Comparison of ENCODE assay signal across 8 cellular contexts in the genomic region with DNA sequence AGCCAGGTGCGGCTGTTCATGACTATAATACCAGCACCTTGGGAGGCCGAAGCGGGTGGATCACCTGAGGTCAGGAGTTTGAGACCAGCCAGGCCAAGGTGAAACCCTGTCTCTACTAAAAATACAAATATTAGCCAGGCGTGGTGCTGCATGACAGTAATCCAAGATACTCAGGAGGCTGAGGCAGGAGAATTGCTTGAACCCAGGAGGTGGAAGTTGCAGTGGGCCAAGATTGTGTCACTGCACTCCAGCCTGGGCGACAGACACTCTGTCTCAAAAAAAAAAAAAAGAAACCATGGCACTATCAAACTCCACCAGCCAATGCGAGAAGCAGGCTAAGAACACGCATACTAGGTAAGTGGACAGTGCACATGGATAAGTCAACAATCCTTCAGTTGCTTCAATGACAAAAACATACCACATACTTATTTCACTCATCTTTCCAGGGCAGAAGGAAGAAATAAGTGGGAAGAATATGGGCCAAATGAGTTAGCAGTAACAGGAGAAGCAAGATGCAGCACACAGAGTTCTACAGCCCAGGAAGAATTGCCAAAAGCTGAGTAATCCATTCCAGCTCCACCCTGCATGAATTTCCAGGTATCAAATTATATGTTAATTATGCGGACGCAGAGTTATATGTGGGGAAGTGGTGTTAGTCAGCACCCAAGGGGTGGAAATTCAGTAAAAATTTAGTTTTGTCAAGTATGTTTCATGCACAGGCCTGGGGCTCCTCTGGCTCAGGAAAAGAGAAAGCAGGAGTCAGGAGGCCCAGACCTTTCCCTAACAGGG. TPM values are rescaled to one million over a fixed set of nuclear protein-coding genes. Genes with fewer than 3 reads are reported as not detected.
DNase-seq lines count a peak whose midpoint lies in the region; ATAC-seq and TF ChIP-seq lines count a peak whose summit lies in the region.

No MANE protein-coding gene starts in this region.

- H3K27me3 Mint-ChIP-seq in nephron progenitor cell (ENCODE audit: low read depth, poor library complexity) = no peaks in the 10 kb centered on the region
- no peaks in the 10 kb centered on the region for H3K27me3 Mint-ChIP-seq in activated CD4-positive, alpha-beta T cell treated with anti-CD3 and anti-CD28 coated beads for 36 hours

- in situ Hi-C loops in ACHN (cut with HindIII; ENCODE audit: low pct_ligation_motif_present, low pct_unique_long_range_greater_than_20kb, low sequenced_read_pairs) = no loop called here

- CTCF ChIA-PET in activated CD4-positive, alpha-beta T cell treated with anti-CD3 and anti-CD28 coated beads for 36 hours (lab: Charles Lee) = no interaction called here

- H3K4me1 ChIP-seq in effector memory CD4-positive, alpha-beta T cell (ENCODE audit: control insufficient read depth, insufficient read depth, low read length, poor library complexity, severe bottlenecking) = no peaks in the 10 kb centered on the region

- H3K4me3 Mint-ChIP-seq in nephron progenitor cell = no peak overlapping the region
- no peak overlapping the region for H3K4me3 Mint-ChIP-seq in activated CD4-positive, alpha-beta T cell treated with anti-CD3 and anti-CD28 coated beads for 36 hours

- H3K9me3 Mint-ChIP-seq in nephron progenitor cell = no peaks in the 10 kb centered on the region
- H3K9me3 Mint-ChIP-seq in activated CD4-positive, alpha-beta T cell treated with anti-CD3 and anti-CD28 coated beads for 36 hours (ENCODE audit: low read depth) = no peaks in the 10 kb centered on the region

- TF ChIP-seq CTCF in nephron progenitor cell (IDR thresholded peaks at IDR 0.05) = no peak

- peak overlapping the region; percentile 26 for H3K4me3 ChIP-seq in MG63
- no peak overlapping the region for H3K4me3 ChIP-seq in effector memory CD4-positive, alpha-beta T cell (ENCODE audit: insufficient read depth, low read depth, low read length, poor library complexity, severe bottlenecking)

- peaks cover 90% of the 10 kb centered on the region for H3K4me1 Mint-ChIP-seq in nephron progenitor cell
- no peaks in the 10 kb centered on the region for H3K4me1 Mint-ChIP-seq in activated CD4-positive, alpha-beta T cell treated with anti-CD3 and anti-CD28 coated beads for 36 hours

- no peak for ATAC-seq in activated CD4-positive, alpha-beta T cell treated with anti-CD3 and anti-CD28 coated beads for 36 hours

- H3K36me3 Mint-ChIP-seq in nephron progenitor cell (ENCODE audit: low read depth) = no peaks in the 10 kb centered on the region
- no peaks in the 10 kb centered on the region for H3K36me3 Mint-ChIP-seq in activated CD4-positive, alpha-beta T cell treated with anti-CD3 and anti-CD28 coated beads for 36 hours (ENCODE audit: low read depth)

- POLR2A ChIA-PET in activated CD4-positive, alpha-beta T cell treated with anti-CD3 and anti-CD28 coated beads for 36 hours (lab: Charles Lee) = no interaction called here

- intact Hi-C loops in activated CD4-positive, alpha-beta T cell treated with anti-CD3 and anti-CD28 coated beads for 36 hours (cut with DNase I, micrococcal nuclease) = no loop called here

- no peaks in the 10 kb centered on the region for H3K9me3 ChIP-seq in MG63
- no peaks in the 10 kb centered on the region for H3K9me3 ChIP-seq in effector memory CD4-positive, alpha-beta T cell (ENCODE audit: control insufficient read depth, low read length)

- DNase-seq in ACHN (peak; percentile 54), MG63 (peak; percentile 68), epithelial cell of prostate (ENCODE audit: low read depth, low spot score) (peak; percentile 70), nephron progenitor cell (no peak), NCI-H526 (lab: John Stamatoyannopoulos, UW) (no peak)
- DNase-seq in effector memory CD4-positive, alpha-beta T cell = no peak
- DNase-seq in NK-92 treated with Interleukin-12 subunit alpha and Interleukin-12 subunit beta, amount 100 ng/mL, for 24 hours (lab: John Stamatoyannopoulos, UW) = no peak
- no peak for DNase-seq in activated CD4-positive, alpha-beta T cell treated with anti-CD3 and anti-CD28 coated beads for 36 hours

- peak overlapping the region; percentile 97 for H3K27ac ChIP-seq in epithelial cell of prostate
- H3K27ac ChIP-seq in effector memory CD4-positive, alpha-beta T cell (ENCODE audit: insufficient read depth, low read length, poor library complexity, severe bottlenecking) = no peak overlapping the region

- H3K27ac Mint-ChIP-seq in nephron progenitor cell = peak overlapping the region; percentile 61
- no peak overlapping the region for H3K27ac Mint-ChIP-seq in activated CD4-positive, alpha-beta T cell treated with anti-CD3 and anti-CD28 coated beads for 36 hours

- H3K36me3 ChIP-seq in MG63 = no peaks in the 10 kb centered on the region
- H3K36me3 ChIP-seq in effector memory CD4-positive, alpha-beta T cell (ENCODE audit: control insufficient read depth, insufficient read depth, low read length) = no peaks in the 10 kb centered on the region

- H3K27me3 ChIP-seq in MG63 = no peaks in the 10 kb centered on the region
- H3K27me3 ChIP-seq in effector memory CD4-positive, alpha-beta T cell (replicated peaks; ENCODE audit: control insufficient read depth, insufficient read depth, low read length, poor library complexity, severe bottlenecking) = no peaks in the 10 kb centered on the region

RNA-seq across cellular contexts. Expression of a gene that starts 58.5 kb away (rescaled TPM):
- total RNA-seq in MG63 (2014; rRNA removed; shearing (Covaris generic); ENCODE audit: low replicate concordance) = 0.89 and 1.2 TPM in 2 replicates
- under 1 TPM; 0.27 to 0.37 TPM for total RNA-seq in activated CD4-positive, alpha-beta T cell treated with anti-CD3 and anti-CD28 coated beads for 36 hours

Comparison
In these comparisons a context has a peak if more than half of its experiments do, and no peak if none do; other contexts are left out.
1. DNase-seq: peak in ACHN (single experiment), MG63 (single experiment) and epithelial cell of prostate (single experiment); none in nephron progenitor cell (single experiment), effector memory CD4-positive, alpha-beta T cell (0 of 3), NK-92 treated with Interleukin-12 subunit alpha and Interleukin-12 subunit beta, amount 100 ng/mL, for 24 hours (single experiment), NCI-H526 (0 of 2) and activated CD4-positive, alpha-beta T cell treated with anti-CD3 and anti-CD28 coated beads for 36 hours (single experiment).